ENCODE assay signal across 1 cellular context in the genomic region with DNA sequence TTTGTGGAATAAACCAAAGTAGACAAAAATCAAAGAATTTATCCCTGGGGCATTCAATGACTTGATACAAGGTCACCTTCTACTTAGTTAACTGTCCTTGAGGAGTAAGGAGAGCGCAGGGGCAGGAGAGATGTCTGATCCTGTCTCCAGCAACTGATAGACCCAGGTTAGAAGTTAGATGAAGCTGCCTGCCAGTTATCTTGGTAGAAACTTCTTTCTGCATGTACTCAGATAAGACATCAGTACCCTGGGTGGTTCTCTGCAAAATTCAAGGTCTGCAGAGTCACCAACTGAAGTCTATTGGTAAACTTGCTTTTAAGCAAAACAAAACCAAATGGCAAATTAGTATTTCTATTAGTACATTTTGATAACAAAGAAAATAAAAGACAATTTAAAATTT.
TF ChIP-seq lines count a peak whose summit lies in the region.

No MANE protein-coding gene starts in this region.

TF ChIP-seq in K562, 482 proteins besides CTCF, POLR2A, EP300 and RAD21 (continued from another document and continues in another):
- TF ChIP-seq BRF2 (IDR thresholded peaks at IDR 0.05; ENCODE audit: borderline replicate concordance, insufficient read depth, insufficient read length) (no peak), GATA2 (CRISPR knock-in tag; IDR thresholded peaks at IDR 0.05) (no peak), U2AF2 (optimal IDR thresholded peaks at IDR 0.05; ENCODE audit: low read depth, low read length) (no peak), HMBOX1 (IDR thresholded peaks at IDR 0.05) (peak; percentile 97), TARDBP (IDR thresholded peaks at IDR 0.05) (no peak), SIN3B (IDR thresholded peaks at IDR 0.05; ENCODE audit: low read depth) (no peak), NELFE (IDR thresholded peaks at IDR 0.05; ENCODE audit: insufficient read depth, insufficient read length) (no peak), WHSC1 (IDR thresholded peaks at IDR 0.05; ENCODE audit: low read length) (no peak), ZNF316 (IDR thresholded peaks at IDR 0.05) (no peak), ID3 (CRISPR knock-in tag; IDR thresholded peaks at IDR 0.05) (no peak), ID3 (tag; IDR thresholded peaks at IDR 0.05) (no peak), MEIS2 (IDR thresholded peaks at IDR 0.05; ENCODE audit: partially characterized antibody) (peak; percentile 39), HNRNPK (IDR thresholded peaks at IDR 0.05; ENCODE audit: low read depth, low read length, poor library complexity, severe bottlenecking) (no peak), ZNF121 (CRISPR knock-in tag; conservative IDR thresholded peaks at IDR 0.05) (no peak), ETV6 (IDR thresholded peaks at IDR 0.05; ENCODE audit: borderline replicate concordance in 1 of 2, low read depth in 2 of 2, low read length in 1 of 2) (no peak), ETV6 (CRISPR knock-in tag; IDR thresholded peaks at IDR 0.05; ENCODE audit: borderline replicate concordance) (no peak), TEAD2 (tag; IDR thresholded peaks at IDR 0.05) (no peak), TCF15 (CRISPR knock-in tag; IDR thresholded peaks at IDR 0.05) (no peak), HOXB6 (CRISPR knock-in tag; IDR thresholded peaks at IDR 0.05; ENCODE audit: borderline replicate concordance) (no peak), CGGBP1 (CRISPR knock-in tag; IDR thresholded peaks at IDR 0.05) (no peak), FUS (optimal IDR thresholded peaks at IDR 0.05; ENCODE audit: low read depth, low read length) (no peak)
- TF ChIP-seq, protein P1, sequence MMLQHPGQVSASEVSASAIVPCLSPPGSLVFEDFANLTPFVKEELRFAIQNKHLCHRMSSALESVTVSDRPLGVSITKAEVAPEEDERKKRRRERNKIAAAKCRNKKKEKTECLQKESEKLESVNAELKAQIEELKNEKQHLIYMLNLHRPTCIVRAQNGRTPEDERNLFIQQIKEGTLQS (IDR thresholded peaks at IDR 0.05): no peak
- TF ChIP-seq, protein P1 (CRISPR knock-in tag; conservative IDR thresholded peaks at IDR 0.05): no peak
- TF ChIP-seq, protein P2, sequence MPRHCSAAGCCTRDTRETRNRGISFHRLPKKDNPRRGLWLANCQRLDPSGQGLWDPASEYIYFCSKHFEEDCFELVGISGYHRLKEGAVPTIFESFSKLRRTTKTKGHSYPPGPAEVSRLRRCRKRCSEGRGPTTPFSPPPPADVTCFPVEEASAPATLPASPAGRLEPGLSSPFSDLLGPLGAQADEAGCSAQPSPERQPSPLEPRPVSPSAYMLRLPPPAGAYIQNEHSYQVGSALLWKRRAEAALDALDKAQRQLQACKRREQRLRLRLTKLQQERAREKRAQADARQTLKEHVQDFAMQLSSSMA (CRISPR knock-in tag; IDR thresholded peaks at IDR 0.05): no peak
- TF ChIP-seq, protein P3, sequence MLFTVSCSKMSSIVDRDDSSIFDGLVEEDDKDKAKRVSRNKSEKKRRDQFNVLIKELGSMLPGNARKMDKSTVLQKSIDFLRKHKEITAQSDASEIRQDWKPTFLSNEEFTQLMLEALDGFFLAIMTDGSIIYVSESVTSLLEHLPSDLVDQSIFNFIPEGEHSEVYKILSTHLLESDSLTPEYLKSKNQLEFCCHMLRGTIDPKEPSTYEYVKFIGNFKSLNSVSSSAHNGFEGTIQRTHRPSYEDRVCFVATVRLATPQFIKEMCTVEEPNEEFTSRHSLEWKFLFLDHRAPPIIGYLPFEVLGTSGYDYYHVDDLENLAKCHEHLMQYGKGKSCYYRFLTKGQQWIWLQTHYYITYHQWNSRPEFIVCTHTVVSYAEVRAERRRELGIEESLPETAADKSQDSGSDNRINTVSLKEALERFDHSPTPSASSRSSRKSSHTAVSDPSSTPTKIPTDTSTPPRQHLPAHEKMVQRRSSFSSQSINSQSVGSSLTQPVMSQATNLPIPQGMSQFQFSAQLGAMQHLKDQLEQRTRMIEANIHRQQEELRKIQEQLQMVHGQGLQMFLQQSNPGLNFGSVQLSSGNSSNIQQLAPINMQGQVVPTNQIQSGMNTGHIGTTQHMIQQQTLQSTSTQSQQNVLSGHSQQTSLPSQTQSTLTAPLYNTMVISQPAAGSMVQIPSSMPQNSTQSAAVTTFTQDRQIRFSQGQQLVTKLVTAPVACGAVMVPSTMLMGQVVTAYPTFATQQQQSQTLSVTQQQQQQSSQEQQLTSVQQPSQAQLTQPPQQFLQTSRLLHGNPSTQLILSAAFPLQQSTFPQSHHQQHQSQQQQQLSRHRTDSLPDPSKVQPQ (CRISPR knock-in tag; IDR thresholded peaks at IDR 0.05; ENCODE audit: borderline replicate concordance): no peak
- TF ChIP-seq, protein P4, sequence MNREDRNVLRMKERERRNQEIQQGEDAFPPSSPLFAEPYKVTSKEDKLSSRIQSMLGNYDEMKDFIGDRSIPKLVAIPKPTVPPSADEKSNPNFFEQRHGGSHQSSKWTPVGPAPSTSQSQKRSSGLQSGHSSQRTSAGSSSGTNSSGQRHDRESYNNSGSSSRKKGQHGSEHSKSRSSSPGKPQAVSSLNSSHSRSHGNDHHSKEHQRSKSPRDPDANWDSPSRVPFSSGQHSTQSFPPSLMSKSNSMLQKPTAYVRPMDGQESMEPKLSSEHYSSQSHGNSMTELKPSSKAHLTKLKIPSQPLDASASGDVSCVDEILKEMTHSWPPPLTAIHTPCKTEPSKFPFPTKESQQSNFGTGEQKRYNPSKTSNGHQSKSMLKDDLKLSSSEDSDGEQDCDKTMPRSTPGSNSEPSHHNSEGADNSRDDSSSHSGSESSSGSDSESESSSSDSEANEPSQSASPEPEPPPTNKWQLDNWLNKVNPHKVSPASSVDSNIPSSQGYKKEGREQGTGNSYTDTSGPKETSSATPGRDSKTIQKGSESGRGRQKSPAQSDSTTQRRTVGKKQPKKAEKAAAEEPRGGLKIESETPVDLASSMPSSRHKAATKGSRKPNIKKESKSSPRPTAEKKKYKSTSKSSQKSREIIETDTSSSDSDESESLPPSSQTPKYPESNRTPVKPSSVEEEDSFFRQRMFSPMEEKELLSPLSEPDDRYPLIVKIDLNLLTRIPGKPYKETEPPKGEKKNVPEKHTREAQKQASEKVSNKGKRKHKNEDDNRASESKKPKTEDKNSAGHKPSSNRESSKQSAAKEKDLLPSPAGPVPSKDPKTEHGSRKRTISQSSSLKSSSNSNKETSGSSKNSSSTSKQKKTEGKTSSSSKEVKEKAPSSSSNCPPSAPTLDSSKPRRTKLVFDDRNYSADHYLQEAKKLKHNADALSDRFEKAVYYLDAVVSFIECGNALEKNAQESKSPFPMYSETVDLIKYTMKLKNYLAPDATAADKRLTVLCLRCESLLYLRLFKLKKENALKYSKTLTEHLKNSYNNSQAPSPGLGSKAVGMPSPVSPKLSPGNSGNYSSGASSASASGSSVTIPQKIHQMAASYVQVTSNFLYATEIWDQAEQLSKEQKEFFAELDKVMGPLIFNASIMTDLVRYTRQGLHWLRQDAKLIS (CRISPR knock-in tag; IDR thresholded peaks at IDR 0.05): no peak
- TF ChIP-seq, protein P5, sequence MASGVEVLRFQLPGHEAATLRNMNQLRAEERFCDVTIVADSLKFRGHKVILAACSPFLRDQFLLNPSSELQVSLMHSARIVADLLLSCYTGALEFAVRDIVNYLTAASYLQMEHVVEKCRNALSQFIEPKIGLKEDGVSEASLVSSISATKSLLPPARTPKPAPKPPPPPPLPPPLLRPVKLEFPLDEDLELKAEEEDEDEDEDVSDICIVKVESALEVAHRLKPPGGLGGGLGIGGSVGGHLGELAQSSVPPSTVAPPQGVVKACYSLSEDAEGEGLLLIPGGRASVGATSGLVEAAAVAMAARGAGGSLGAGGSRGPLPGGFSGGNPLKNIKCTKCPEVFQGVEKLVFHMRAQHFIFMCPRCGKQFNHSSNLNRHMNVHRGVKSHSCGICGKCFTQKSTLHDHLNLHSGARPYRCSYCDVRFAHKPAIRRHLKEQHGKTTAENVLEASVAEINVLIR (CRISPR knock-in tag; IDR thresholded peaks at IDR 0.05): no peak
- TF ChIP-seq, protein P6, sequence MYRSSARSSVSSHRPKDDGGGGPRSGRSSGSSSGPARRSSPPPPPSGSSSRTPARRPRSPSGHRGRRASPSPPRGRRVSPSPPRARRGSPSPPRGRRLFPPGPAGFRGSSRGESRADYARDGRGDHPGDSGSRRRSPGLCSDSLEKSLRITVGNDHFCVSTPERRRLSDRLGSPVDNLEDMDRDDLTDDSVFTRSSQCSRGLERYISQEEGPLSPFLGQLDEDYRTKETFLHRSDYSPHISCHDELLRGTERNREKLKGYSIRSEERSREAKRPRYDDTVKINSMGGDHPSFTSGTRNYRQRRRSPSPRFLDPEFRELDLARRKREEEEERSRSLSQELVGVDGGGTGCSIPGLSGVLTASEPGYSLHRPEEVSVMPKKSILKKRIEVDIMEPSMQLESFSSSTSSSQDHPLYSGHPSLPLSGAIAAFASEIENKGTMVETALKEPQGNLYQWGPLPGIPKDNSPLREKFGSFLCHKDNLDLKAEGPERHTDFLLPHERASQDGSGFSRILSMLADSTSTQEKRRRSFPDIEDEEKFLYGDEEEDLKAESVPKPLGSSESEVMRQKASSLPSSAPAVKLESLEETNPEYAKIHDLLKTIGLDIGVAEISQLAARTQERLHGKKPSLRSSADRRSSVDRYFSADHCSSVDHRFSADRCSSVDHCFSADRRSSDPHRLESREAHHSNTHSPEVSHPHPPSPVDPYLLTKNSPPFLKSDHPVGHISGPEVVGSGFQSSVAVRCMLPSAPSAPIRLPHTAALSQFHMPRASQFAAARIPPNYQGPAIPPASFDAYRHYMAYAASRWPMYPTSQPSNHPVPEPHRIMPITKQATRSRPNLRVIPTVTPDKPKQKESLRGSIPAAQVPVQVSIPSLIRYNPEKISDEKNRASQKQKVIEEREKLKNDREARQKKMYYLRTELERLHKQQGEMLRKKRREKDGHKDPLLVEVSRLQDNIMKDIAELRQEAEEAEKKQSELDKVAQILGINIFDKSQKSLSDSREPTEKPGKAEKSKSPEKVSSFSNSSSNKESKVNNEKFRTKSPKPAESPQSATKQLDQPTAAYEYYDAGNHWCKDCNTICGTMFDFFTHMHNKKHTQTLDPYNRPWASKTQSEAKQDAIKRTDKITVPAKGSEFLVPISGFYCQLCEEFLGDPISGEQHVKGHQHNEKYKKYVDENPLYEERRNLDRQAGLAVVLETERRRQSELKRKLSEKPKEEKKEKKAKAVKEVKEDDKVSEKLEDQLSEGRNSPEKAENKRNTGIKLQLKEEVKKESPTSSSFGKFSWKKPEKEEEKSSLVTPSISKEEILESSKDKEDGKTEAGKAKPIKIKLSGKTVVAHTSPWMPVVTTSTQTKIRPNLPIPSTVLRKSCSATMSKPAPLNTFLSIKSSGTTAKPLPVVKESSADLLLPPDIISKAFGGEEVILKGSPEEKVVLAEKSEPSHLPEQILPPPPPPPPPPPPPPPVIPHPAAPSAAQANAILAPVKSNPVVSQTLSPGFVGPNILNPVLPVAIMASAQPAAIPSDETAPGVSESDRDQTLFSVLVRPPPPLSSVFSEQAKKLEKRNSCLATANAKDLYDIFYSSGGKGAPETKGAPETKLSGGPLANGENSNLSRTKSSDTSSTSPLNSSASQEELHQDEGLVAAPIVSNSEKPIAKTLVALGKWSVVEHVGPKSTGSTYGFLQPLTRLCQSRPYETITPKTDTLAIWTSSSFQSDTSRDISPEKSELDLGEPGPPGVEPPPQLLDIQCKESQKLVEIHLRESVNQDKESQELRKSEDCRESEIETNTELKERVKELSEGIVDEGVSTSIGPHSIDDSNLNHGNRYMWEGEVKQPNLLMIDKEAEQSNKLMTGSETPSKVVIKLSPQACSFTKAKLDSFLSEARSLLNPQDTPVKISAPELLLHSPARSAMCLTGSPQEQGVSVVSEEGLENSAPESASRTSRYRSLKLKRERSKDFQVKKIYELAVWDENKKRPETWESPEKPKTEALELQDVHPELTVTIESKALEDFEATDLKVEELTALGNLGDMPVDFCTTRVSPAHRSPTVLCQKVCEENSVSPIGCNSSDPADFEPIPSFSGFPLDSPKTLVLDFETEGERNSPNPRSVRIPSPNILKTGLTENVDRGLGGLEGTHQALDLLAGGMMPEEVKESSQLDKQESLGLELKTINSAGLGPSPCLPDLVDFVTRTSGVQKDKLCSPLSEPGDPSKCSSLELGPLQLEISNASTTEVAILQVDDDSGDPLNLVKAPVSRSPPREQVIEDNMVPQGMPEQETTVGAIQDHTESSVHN (IDR thresholded peaks at IDR 0.05; ENCODE audit: borderline replicate concordance in 1 of 2, low read depth in 1 of 2): no peak
